ENCODE assay signal across 19 cellular contexts in the genomic region with DNA sequence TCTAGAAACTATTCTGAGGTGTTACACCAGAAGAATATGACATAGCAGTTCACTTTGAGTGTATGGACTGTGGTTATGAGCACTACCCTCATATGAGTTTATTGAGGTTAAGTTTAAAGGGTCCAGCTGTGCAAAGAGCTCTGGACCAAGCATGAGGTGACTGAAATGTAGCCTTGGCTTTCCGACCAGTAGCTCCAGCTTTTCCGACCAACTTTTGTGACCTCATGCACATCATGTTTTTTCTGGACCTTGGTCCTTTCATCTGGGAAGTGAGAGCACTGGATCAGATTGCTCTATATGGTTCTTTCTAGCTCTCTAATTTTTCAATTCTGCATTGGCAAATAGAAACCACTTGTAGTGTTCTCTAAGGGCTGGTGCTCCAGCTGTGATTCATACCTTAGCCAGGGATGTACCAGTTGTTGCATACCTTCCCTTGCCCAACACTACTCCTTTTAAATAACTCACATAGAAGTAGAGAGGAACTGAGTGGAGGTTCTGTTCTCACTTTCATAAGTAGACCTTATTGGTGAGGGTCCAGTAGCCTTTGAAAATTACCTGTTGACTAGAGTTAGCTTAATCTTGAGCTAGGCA. TPM values are rescaled to one million over a fixed set of nuclear protein-coding genes. Genes with fewer than 3 reads are reported as not detected.
DNase-seq lines count a peak whose midpoint lies in the region; ATAC-seq, FAIRE-seq and TF ChIP-seq lines count a peak whose summit lies in the region.
"Had no signal": no experiment of that assay in that cellular context is flagged by ENCODE, and none has a peak within 500 bp of the region (broad histone marks: within the 10 kb centered on the region; RNA-seq: fewer than 3 reads in every experiment).

No MANE protein-coding gene starts in this region.

- intact Hi-C loops in MCF 10A (cut with micrococcal nuclease) (no loop called here), breast epithelium (cut with DNase I; ENCODE audit: low total_unique reads) (no loop called here), upper lobe of right lung (cut with DNase I) (no loop called here)

- H3K27me3 Mint-ChIP-seq in MCF 10A (ENCODE audit: insufficient read depth, unreplicated experiment) = no peaks in the 10 kb centered on the region
- no peaks in the 10 kb centered on the region for H3K27me3 Mint-ChIP-seq in astrocyte (ENCODE audit: low read depth, unreplicated experiment)
- peaks cover 5% of the 10 kb centered on the region for H3K27me3 Mint-ChIP-seq in nephron (ENCODE audit: low read depth)

- H3K79me2 ChIP-seq in astrocyte (ENCODE audit: insufficient read depth, low read length) = no peaks in the 10 kb centered on the region

- H3K36me3 Mint-ChIP-seq in MCF 10A (ENCODE audit: insufficient read depth, unreplicated experiment) = no peaks in the 10 kb centered on the region
- H3K36me3 Mint-ChIP-seq in astrocyte (ENCODE audit: low read depth, unreplicated experiment) = no peaks in the 10 kb centered on the region
- peaks cover 40% of the 10 kb centered on the region for H3K36me3 Mint-ChIP-seq in nephron (ENCODE audit: low read depth)

- peaks cover 25% of the 10 kb centered on the region for H3K4me1 Mint-ChIP-seq in MCF 10A (ENCODE audit: insufficient read depth, unreplicated experiment)
- no peaks in the 10 kb centered on the region for H3K4me1 Mint-ChIP-seq in astrocyte (ENCODE audit: low read depth, unreplicated experiment)
- peaks cover 46% of the 10 kb centered on the region for H3K4me1 Mint-ChIP-seq in nephron

- H3K27ac Mint-ChIP-seq in MCF 10A (ENCODE audit: low read depth, unreplicated experiment) (peak overlapping the region; percentile 57), astrocyte (ENCODE audit: unreplicated experiment) (no peak overlapping the region), nephron (peak overlapping the region in 2 of 3 experiments; percentile 22 to 75)

- H3K4me3 Mint-ChIP-seq in MCF 10A (ENCODE audit: unreplicated experiment) = no peak overlapping the region
- no peak overlapping the region for H3K4me3 Mint-ChIP-seq in astrocyte (ENCODE audit: unreplicated experiment)
- no peak overlapping the region for H3K4me3 Mint-ChIP-seq in nephron

- H3K4me2 ChIP-seq in astrocyte (ENCODE audit: low read length) = peak overlapping the region; percentile 15
- H3K4me2 ChIP-seq: KMS-11 had no signal

- H2AFZ ChIP-seq in astrocyte (ENCODE audit: low read depth, low read length) = no peak overlapping the region

- TF ChIP-seq CTCF in MCF 10A (IDR thresholded peaks at IDR 0.05; ENCODE audit: unreplicated experiment) = no peak
- TF ChIP-seq CTCF in breast epithelium (IDR thresholded peaks at IDR 0.05) = no peak
- no peak for TF ChIP-seq CTCF in astrocyte (IDR thresholded peaks at IDR 0.05; ENCODE audit: insufficient read depth, low read depth, low read length)
- no peak for TF ChIP-seq CTCF in nephron (IDR thresholded peaks at IDR 0.05; ENCODE audit: unreplicated experiment in 3 of 3)
- no peak for TF ChIP-seq CTCF in upper lobe of right lung (IDR thresholded peaks at IDR 0.05)

- H3K4me1 ChIP-seq in breast epithelium (no peaks in the 10 kb centered on the region), astrocyte (ENCODE audit: insufficient read depth, low read length) (peaks cover 3% of the 10 kb centered on the region), upper lobe of right lung (no peaks in the 10 kb centered on the region)

- H3K9me3 Mint-ChIP-seq in MCF 10A (ENCODE audit: unreplicated experiment) (no peaks in the 10 kb centered on the region), astrocyte (ENCODE audit: unreplicated experiment) (peaks cover under 1% of the 10 kb centered on the region), nephron (no peaks in the 10 kb centered on the region)

- no peaks in the 10 kb centered on the region for H4K20me1 ChIP-seq in astrocyte (ENCODE audit: insufficient read depth, low read length)

- peak; percentile 38 for DNase-seq in MCF 10A (ENCODE audit: unreplicated experiment)
- no peak for DNase-seq in breast epithelium (ENCODE audit: low spot score in 2 of 2)
- no peak for DNase-seq in astrocyte (ENCODE audit: low read depth)
- DNase-seq in upper lobe of right lung = no peak
- no peak for DNase-seq in AG08396 (ENCODE audit: low spot score)
- DNase-seq in NCI-H748 (lab: John Stamatoyannopoulos, UW; ENCODE audit: unreplicated experiment) = no peak
- DNase-seq in stimulated activated naive CD8-positive, alpha-beta T cell treated with anti-CD3 and anti-CD28 coated beads, Interleukin-15, Interleukin-2, amounts not matched to agents 100 U/mL and 50 U/mL, for 24 hours = no peak
- DNase-seq: C1 segment of cervical spinal cord, GF-D8, NCI-H1092, NCI-H2081 treated with DMSO at 0.1 percent for 48 hours, NCI-H510A, SHP77 had no signal

- POLR2A ChIA-PET in MCF 10A (lab: Yijun Ruan, JAX) = interaction anchor here (0.7 to 1.1 kb wide), 5 partner anchors 9 to 1057 kb away, joined by 3 read pairs; a partner anchor contains a TSS

- BruUV-seq in MCF 10A (replicated peaks; lab: Mats Ljungman, UMichigan) = no TSS peak

- no peaks in the 10 kb centered on the region for H3K36me3 ChIP-seq in breast epithelium
- H3K36me3 ChIP-seq in astrocyte (ENCODE audit: insufficient read depth, low read length) = no peaks in the 10 kb centered on the region
- no peaks in the 10 kb centered on the region for H3K36me3 ChIP-seq in upper lobe of right lung

- H3K4me3 ChIP-seq in breast epithelium (no peak overlapping the region), astrocyte (ENCODE audit: insufficient read depth, low read depth, low read length) (no peak overlapping the region), upper lobe of right lung (no peak overlapping the region)

- no peak for TF ChIP-seq POLR2A in breast epithelium (IDR thresholded peaks at IDR 0.05)

- peak; percentile 44 for ATAC-seq in upper lobe of right lung
- ATAC-seq in stimulated activated naive CD8-positive, alpha-beta T cell treated with anti-CD3 and anti-CD28 coated beads, Interleukin-15, Interleukin-2, amounts not matched to agents 100 U/mL and 50 U/mL, for 24 hours = no peak

- no peak overlapping the region for H3K9ac ChIP-seq in astrocyte (ENCODE audit: low read length)
- H3K9ac ChIP-seq: KMS-11 had no signal

- FAIRE-seq in astrocyte (lab: Jason Lieb, UNC) = no peak
- FAIRE-seq: H1 had no signal

- H3K27me3 ChIP-seq in breast epithelium (no peaks in the 10 kb centered on the region), astrocyte (ENCODE audit: insufficient read depth, low read length) (no peaks in the 10 kb centered on the region), upper lobe of right lung (no peaks in the 10 kb centered on the region)

- CTCF ChIA-PET in MCF 10A (lab: Yijun Ruan, JAX) = interaction anchor here (0.6 to 5.8 kb wide), 8 partner anchors 16 to 991 kb away, joined by 3 to 39 read pairs (median 4); a partner anchor contains a TSS

- peak overlapping the region in 1 of 2 donors; percentile 49 for H3K27ac ChIP-seq in breast epithelium
- no peak overlapping the region for H3K27ac ChIP-seq in astrocyte (ENCODE audit: low read depth, low read length)
- no peak overlapping the region for H3K27ac ChIP-seq in upper lobe of right lung
- H3K27ac ChIP-seq: KMS-11 had no signal

- H3K9me3 ChIP-seq in breast epithelium (no peaks in the 10 kb centered on the region), astrocyte (ENCODE audit: insufficient read depth, low read depth, low read length) (no peaks in the 10 kb centered on the region), upper lobe of right lung (no peaks in the 10 kb centered on the region)

RNA-seq across cellular contexts. Expression of a gene that starts 16.6 kb away (rescaled TPM):
- total RNA-seq in MCF 10A (2022) = not detected in 2 replicates
- total RNA-seq in breast epithelium = 100 to 1,000 TPM in 2 of 3 donors, 10 to 100 TPM in 1; 56.6 to 108 (median 101) TPM
- 1.9 and 2.3 TPM in 2 replicates for total RNA-seq in astrocyte
- 6.0 TPM for total RNA-seq in upper lobe of right lung
- total RNA-seq: A172, Daoy, H1, M059J had no signal
